ENCODE assay signal across 9 cellular contexts in genomic region chr9:110129460-110129859, GRCh38.
DNase-seq lines count a peak whose midpoint lies in the region; ATAC-seq lines count a peak whose summit lies in the region.
"Had no signal": no experiment of that assay in that cellular context is flagged by ENCODE, and none has a peak within 500 bp of the region (broad histone marks: within the 10 kb centered on the region; RNA-seq: fewer than 3 reads in every experiment).

No MANE protein-coding gene starts in this region.

- H3K9me3 Mint-ChIP-seq in stimulated activated naive B cell treated with anti-CD40 and anti-IgM and Interleukin-4, amounts not matched to agents 10 μg/mL and 1 μg/mL and 100 μg/mL, for 72 hours, result peaks cover 0 to 3% of the 10 kb centered on the region in 2 donors

- ATAC-seq in GM19351 (IDR thresholded peaks at IDR 0.05; ENCODE audit: unreplicated experiment) (peak; percentile 23), HG03060 (IDR thresholded peaks at IDR 0.05; ENCODE audit: low read depth, unreplicated experiment) (peak; percentile 12), GM18858 (IDR thresholded peaks at IDR 0.05; ENCODE audit: unreplicated experiment) (no peak), GM18867 (IDR thresholded peaks at IDR 0.05; ENCODE audit: unreplicated experiment) (no peak), HG02884 (IDR thresholded peaks at IDR 0.05; ENCODE audit: unreplicated experiment) (no peak)
- ATAC-seq in stimulated activated naive B cell treated with anti-CD40 and anti-IgM and Interleukin-4, amounts not matched to agents 10 μg/mL and 1 μg/mL and 100 μg/mL, for 72 hours (replicated peaks), result peak in 1 of 2 donors; percentile 24

- H3K4me1 Mint-ChIP-seq in stimulated activated naive B cell treated with anti-CD40 and anti-IgM and Interleukin-4, amounts not matched to agents 10 μg/mL and 1 μg/mL and 100 μg/mL, for 72 hours, result peaks cover 70 to 99% of the 10 kb centered on the region in 2 donors

- peak overlapping the region; percentile 64 to 70 for H3K4me3 Mint-ChIP-seq in stimulated activated naive B cell treated with anti-CD40 and anti-IgM and Interleukin-4, amounts not matched to agents 10 μg/mL and 1 μg/mL and 100 μg/mL, for 72 hours

- no peaks in the 10 kb centered on the region for H3K27me3 Mint-ChIP-seq in stimulated activated naive B cell treated with anti-CD40 and anti-IgM and Interleukin-4, amounts not matched to agents 10 μg/mL and 1 μg/mL and 100 μg/mL, for 72 hours

- peak overlapping the region; percentile 1 for H3K27ac ChIP-seq in caudate nucleus (ENCODE audit: low read depth, low read length)

- H3K36me3 Mint-ChIP-seq in stimulated activated naive B cell treated with anti-CD40 and anti-IgM and Interleukin-4, amounts not matched to agents 10 μg/mL and 1 μg/mL and 100 μg/mL, for 72 hours, result peaks cover 68 to 76% of the 10 kb centered on the region in 2 donors

- H3K27ac Mint-ChIP-seq in stimulated activated naive B cell treated with anti-CD40 and anti-IgM and Interleukin-4, amounts not matched to agents 10 μg/mL and 1 μg/mL and 100 μg/mL, for 72 hours, result peak overlapping the region; percentile 90

- DNase-seq in caudate nucleus (lab: John Stamatoyannopoulos, UW), result no peak
- DNase-seq in stimulated activated naive B cell treated with anti-CD40 and anti-IgM and Interleukin-4, amounts not matched to agents 10 μg/mL and 1 μg/mL and 100 μg/mL, for 72 hours, result no peak
- no peak for DNase-seq in HT-29 (ENCODE audit: low spot score)
- DNase-seq: Calu3 had no signal

Comparison
In these comparisons a context has a peak if more than half of its experiments do, and no peak if none do; other contexts are left out.
1. ATAC-seq: peak in GM19351 (single experiment) and HG03060 (single experiment); none in GM18858 (single experiment), GM18867 (single experiment) and HG02884 (single experiment).